25 cellular contexts compared by ENCODE assay signal in genomic region chr2:69725706-69726360, GRCh38. TPM values are rescaled to one million over a fixed set of nuclear protein-coding genes. Genes with fewer than 3 reads are reported as not detected.
DNase-seq lines count a peak whose midpoint lies in the region; TF ChIP-seq lines count a peak whose summit lies in the region.
"Had no signal": no experiment of that assay in that cellular context is flagged by ENCODE, and none has a peak within 500 bp of the region (broad histone marks: within the 10 kb centered on the region; RNA-seq: fewer than 3 reads in every experiment).

No MANE protein-coding gene starts in this region.

- CTCF ChIA-PET in mammary epithelial cell (lab: Charles Lee; ENCODE audit: low non-redundant PET), result interaction anchor here (1.3 kb wide), 1 partner anchor 91 kb away, joined by 45 read pairs; no protein-coding TSS in a partner anchor
- CTCF ChIA-PET in MCF 10A (lab: Yijun Ruan, JAX), result interaction anchor here (0.6 to 5.4 kb wide), 24 partner anchors 8 to 318 kb away, joined by 3 to 277 read pairs (median 6); partner anchors contain the start of genes ANXA4 and GMCL1

- POLR2A ChIA-PET in MCF 10A (lab: Yijun Ruan, JAX), result interaction anchor here (0.7 to 3.9 kb wide), 9 partner anchors 8 to 188 kb away, joined by 3 to 49 read pairs (median 6); partner anchors contain the start of gene ANXA4

- in situ Hi-C loops in mammary epithelial cell (cut with MboI; ENCODE audit: low sequenced_read_pairs in 2 of 2), result loop anchor here in 1 of 2 donors (5.0 kb wide), 1 partner anchor 86 kb away; no protein-coding TSS in a partner anchor

- H3K4me1 ChIP-seq in mammary epithelial cell (ENCODE audit: insufficient read depth, low read length) (no peaks in the 10 kb centered on the region), Loucy (ENCODE audit: insufficient read depth, low read length, poor library complexity, severe bottlenecking) (no peaks in the 10 kb centered on the region), hepatocyte (ENCODE audit: insufficient read depth) (no peaks in the 10 kb centered on the region)
- H3K4me1 ChIP-seq: BLaER1 had no signal

- H3K27ac Mint-ChIP-seq in MCF 10A (ENCODE audit: low read depth, unreplicated experiment) (no peak overlapping the region), progenitor cell of endocrine pancreas (peak overlapping the region; percentile 25)
- H3K27ac Mint-ChIP-seq: CD4-positive, CD25-positive, alpha-beta regulatory T cell; HFFc6 had no signal

- H3K27me3 ChIP-seq in mammary epithelial cell (ENCODE audit: insufficient read depth, low read length), result no peaks in the 10 kb centered on the region
- H3K27me3 ChIP-seq in Loucy (ENCODE audit: insufficient read depth, low read length, poor library complexity, severe bottlenecking), result no peaks in the 10 kb centered on the region
- H3K27me3 ChIP-seq in hepatocyte, result no peaks in the 10 kb centered on the region
- H3K27me3 ChIP-seq in dorsolateral prefrontal cortex, result no peaks in the 10 kb centered on the region
- H3K27me3 ChIP-seq: BLaER1 had no signal

- H3K79me2 ChIP-seq in mammary epithelial cell (ENCODE audit: insufficient read depth, low read length) (no peaks in the 10 kb centered on the region), Loucy (ENCODE audit: insufficient read depth, low read length) (no peaks in the 10 kb centered on the region), hepatocyte (no peaks in the 10 kb centered on the region)

- WGBS in mammary epithelial cell (ENCODE audit: low coverage, missing lambda C conversion rate), result 96% methylated on average over 6 of the region's 7 CpGs
- 88% methylated on average over 7 of the region's 7 CpGs for WGBS in hepatocyte (ENCODE audit: low lambda C conversion rate, missing lambda C conversion rate)

- DNase-seq in mammary epithelial cell (no peak), MCF 10A (ENCODE audit: unreplicated experiment) (no peak), hepatocyte (ENCODE audit: low spot score) (no peak), progenitor cell of endocrine pancreas (ENCODE audit: low spot score, unreplicated experiment) (no peak), dorsolateral prefrontal cortex (no peak), NOMO-1 treated with DMSO at 0.1 percent for 48 hours (lab: John Stamatoyannopoulos, UW; ENCODE audit: unreplicated experiment) (no peak)
- DNase-seq: CD4-positive, CD25-positive, alpha-beta regulatory T cell; DMS153; H7; HFFc6; Karpas-422; MV-4-11; NCI-H1105; NCI-H1436 treated with DMSO at 0.1 percent for 48 hours; NCI-H187 treated with DMSO at 0.1 percent for 48 hours; NCI-H2171 treated with DMSO at 0.1 percent for 48 hours; NCI-H345; NCI-H524; NCI-H748 treated with DMSO at 0.1 percent for 48 hours; NK-92 treated with Interleukin-12 subunit alpha and Interleukin-12 subunit beta, amount 100 ng/mL, for 24 hours; PC-9; Right ventricle myocardium superior; RPMI8226 had no signal

- H3K36me3 ChIP-seq in mammary epithelial cell (ENCODE audit: insufficient read depth, low read length) (no peaks in the 10 kb centered on the region), Loucy (ENCODE audit: insufficient read depth, low read length) (no peaks in the 10 kb centered on the region), hepatocyte (replicated peaks; ENCODE audit: insufficient read depth, low read depth) (no peaks in the 10 kb centered on the region)
- H3K36me3 ChIP-seq: BLaER1 had no signal

- TF ChIP-seq CTCF in mammary epithelial cell (conservative IDR thresholded peaks at IDR 0.05 in 1 of 2, IDR thresholded peaks at IDR 0.05 in 1 of 2; ENCODE audit: extremely low read depth in 1 of 2, insufficient read depth in 1 of 2, low read depth in 1 of 2, low read length in 2 of 2), result no peak
- TF ChIP-seq CTCF in MCF 10A (IDR thresholded peaks at IDR 0.05; ENCODE audit: unreplicated experiment), result no peak
- TF ChIP-seq CTCF in Loucy (conservative IDR thresholded peaks at IDR 0.05; ENCODE audit: low read length), result no peak
- TF ChIP-seq CTCF in hepatocyte (IDR thresholded peaks at IDR 0.05; ENCODE audit: poor library complexity), result no peak
- no peak for TF ChIP-seq CTCF in progenitor cell of endocrine pancreas (IDR thresholded peaks at IDR 0.05; ENCODE audit: unreplicated experiment)
- no peak for TF ChIP-seq CTCF in dorsolateral prefrontal cortex (IDR thresholded peaks at IDR 0.05 in 54 of 56, conservative IDR thresholded peaks at IDR 0.05 in 2 of 56; ENCODE audit: low read depth in 1 of 56, partially characterized antibody in 56 of 56)

- H3K9me2 ChIP-seq in Loucy (replicated peaks; ENCODE audit: low read depth, low read length) (no peaks in the 10 kb centered on the region), hepatocyte (replicated peaks; ENCODE audit: insufficient read depth) (no peaks in the 10 kb centered on the region)

- H3K36me3 Mint-ChIP-seq in MCF 10A (ENCODE audit: insufficient read depth, unreplicated experiment) (peaks cover 6% of the 10 kb centered on the region), progenitor cell of endocrine pancreas (ENCODE audit: insufficient read depth) (no peaks in the 10 kb centered on the region)
- H3K36me3 Mint-ChIP-seq: CD4-positive, CD25-positive, alpha-beta regulatory T cell had no signal

- H3K9ac ChIP-seq in mammary epithelial cell (ENCODE audit: insufficient read depth, low read length) (no peak overlapping the region), Loucy (ENCODE audit: low read depth, low read length, poor library complexity, severe bottlenecking) (no peak overlapping the region)
- H3K9ac ChIP-seq: BLaER1 had no signal

- H3F3A ChIP-seq in Loucy (ENCODE audit: low read depth), result no peaks in the 10 kb centered on the region

- H2AFZ ChIP-seq in mammary epithelial cell (ENCODE audit: low read depth, low read length) (peak overlapping the region; percentile 61), Loucy (ENCODE audit: low read length) (peak overlapping the region; percentile 49; the same call in 1 of the 2 replicates), hepatocyte (no peak overlapping the region)
- H2AFZ ChIP-seq: PC-9 had no signal

- H3K4me2 ChIP-seq in mammary epithelial cell (ENCODE audit: insufficient read depth, low read depth, low read length) (no peak overlapping the region), Loucy (ENCODE audit: low read depth, low read length, poor library complexity, severe bottlenecking) (no peak overlapping the region), hepatocyte (no peak overlapping the region)

- H3K4me1 Mint-ChIP-seq in MCF 10A (ENCODE audit: insufficient read depth, unreplicated experiment) (peaks cover 5% of the 10 kb centered on the region), progenitor cell of endocrine pancreas (ENCODE audit: low read depth) (peaks cover 26% of the 10 kb centered on the region)

- BruUV-seq in mammary epithelial cell (replicated peaks; lab: Mats Ljungman, UMichigan) (no TSS peak), MCF 10A (replicated peaks; lab: Mats Ljungman, UMichigan) (no TSS peak)

- no peak overlapping the region for H3K4me3 Mint-ChIP-seq in MCF 10A (ENCODE audit: unreplicated experiment)
- no peak overlapping the region for H3K4me3 Mint-ChIP-seq in progenitor cell of endocrine pancreas (ENCODE audit: low read depth)

- H3K9me3 Mint-ChIP-seq in MCF 10A (ENCODE audit: unreplicated experiment) (no peaks in the 10 kb centered on the region), progenitor cell of endocrine pancreas (ENCODE audit: low read depth) (no peaks in the 10 kb centered on the region)
- H3K9me3 Mint-ChIP-seq: CD4-positive, CD25-positive, alpha-beta regulatory T cell; HFFc6 had no signal

- no peaks in the 10 kb centered on the region for H3K27me3 Mint-ChIP-seq in MCF 10A (ENCODE audit: insufficient read depth, unreplicated experiment)
- no peaks in the 10 kb centered on the region for H3K27me3 Mint-ChIP-seq in progenitor cell of endocrine pancreas

- H3K27ac ChIP-seq in mammary epithelial cell (ENCODE audit: insufficient read depth, low read depth, low read length), result no peak overlapping the region
- peak overlapping the region; percentile 12 for H3K27ac ChIP-seq in hepatocyte
- H3K27ac ChIP-seq in dorsolateral prefrontal cortex, result no peak overlapping the region
- H3K27ac ChIP-seq: BLaER1, PC-9 had no signal

- dilution Hi-C loops in mammary epithelial cell (cut with HindIII; ENCODE audit: low sequenced_read_pairs), result no loop called here

- H4K20me1 ChIP-seq in mammary epithelial cell (ENCODE audit: insufficient read depth, low read length), result no peaks in the 10 kb centered on the region
- no peaks in the 10 kb centered on the region for H4K20me1 ChIP-seq in Loucy (ENCODE audit: insufficient read depth, low read length, poor library complexity, severe bottlenecking)
- H4K20me1 ChIP-seq in hepatocyte (ENCODE audit: insufficient read depth, poor library complexity, severe bottlenecking), result no peaks in the 10 kb centered on the region
- H4K20me1 ChIP-seq: BLaER1 had no signal

- intact Hi-C loops in mammary epithelial cell (cut with micrococcal nuclease) (loop anchor here (2.0 to 10.0 kb wide), 4 partner anchors 17 to 569 kb away; partner anchors contain the start of genes ANXA4, MXD1 and SNRPG), MCF 10A (cut with micrococcal nuclease) (no loop called here), dorsolateral prefrontal cortex (cut with DNase I) (loop anchor here in 1 of 2 donors (10.0 kb wide), 1 partner anchor 169 kb away; the partner anchor contains the start of gene SNRNP27)

- H3K9me3 ChIP-seq in mammary epithelial cell (replicated peaks; ENCODE audit: insufficient read depth, low read length), result no peaks in the 10 kb centered on the region
- H3K9me3 ChIP-seq in Loucy (ENCODE audit: insufficient read depth, low read depth, low read length), result no peaks in the 10 kb centered on the region
- H3K9me3 ChIP-seq in hepatocyte (ENCODE audit: low read depth), result no peaks in the 10 kb centered on the region
- H3K9me3 ChIP-seq: BLaER1 had no signal

- H3K4me3 ChIP-seq in mammary epithelial cell (replicated peaks in 1 of 3; ENCODE audit: insufficient read depth in 1 of 3, low read depth in 2 of 3, low read length in 3 of 3), result no peak overlapping the region
- no peak overlapping the region for H3K4me3 ChIP-seq in Loucy (ENCODE audit: low read length, poor library complexity, severe bottlenecking)
- no peak overlapping the region for H3K4me3 ChIP-seq in hepatocyte
- H3K4me3 ChIP-seq in dorsolateral prefrontal cortex, result no peak overlapping the region
- H3K4me3 ChIP-seq: BLaER1, PC-9 had no signal

RNA-seq across cellular contexts. Expression of gene ANXA4, which starts 16.1 kb away (rescaled TPM):
- total RNA-seq in mammary epithelial cell, result 100 to 1,000 TPM in 1 of 2 donors, 10 to 100 TPM in 1; 71.0 to 147 TPM
- polyA plus RNA-seq in mammary epithelial cell, result 148 TPM
- polyA minus RNA-seq in mammary epithelial cell, result 222 TPM
- total RNA-seq in MCF 10A (2022), result 79.8 and 82.9 TPM in 2 replicates
- total RNA-seq in hepatocyte, result 98.8 and 107 TPM in 2 replicates
- 191 and 231 TPM in 2 replicates for polyA plus RNA-seq in hepatocyte
- total RNA-seq in progenitor cell of endocrine pancreas, result 250 and 262 TPM in 2 replicates
- 10 to 100 TPM; 19.3 to 78.4 (median 36.1) TPM for total RNA-seq in dorsolateral prefrontal cortex
